ENCODE assay signal across 20 cellular contexts in genomic region chr2:231720292-231720691, GRCh38.
"Had no signal": no experiment of that assay in that cellular context is flagged by ENCODE, and none has a peak within 500 bp of the region (broad histone marks: within the 10 kb centered on the region; RNA-seq: fewer than 3 reads in every experiment).

No MANE protein-coding gene starts in this region.

- H3K27ac Mint-ChIP-seq: progenitor cell of endocrine pancreas had no signal

- H3K4me3 ChIP-seq: esophagus squamous epithelium, gastroesophageal sphincter, pancreas, smooth muscle cell, suprapubic skin, thyroid gland, upper lobe of left lung, vagina had no signal

- ATAC-seq: gastroesophageal sphincter, right cardiac atrium had no signal

- DNase-seq: cortex of kidney; effector memory CD4-positive, alpha-beta T cell; esophagus squamous epithelium; foreskin fibroblast; glutamatergic neuron; mesendoderm; occipital lobe; pancreas; right cardiac atrium; stimulated activated CD4-positive, alpha-beta T cell treated with anti-CD3 and anti-CD28 coated beads, Interleukin-2, amount 100 ng/mL, for 48 hours; stimulated activated naive CD8-positive, alpha-beta T cell treated with anti-CD3 and anti-CD28 coated beads, Interleukin-15, Interleukin-2, amounts not matched to agents 100 U/mL and 50 U/mL, for 24 hours; thyroid gland; upper lobe of left lung had no signal

- H3K27me3 ChIP-seq: esophagus squamous epithelium, gastroesophageal sphincter, pancreas, suprapubic skin, thyroid gland, upper lobe of left lung, vagina had no signal

- H3K27me3 Mint-ChIP-seq: progenitor cell of endocrine pancreas had no signal

- H3K4me2 ChIP-seq: smooth muscle cell had no signal

- FAIRE-seq: pancreas had no signal

- H3K9me3 ChIP-seq: esophagus squamous epithelium, gastroesophageal sphincter, pancreas, suprapubic skin, thyroid gland, upper lobe of left lung, vagina had no signal

- H3K4me1 ChIP-seq: pancreas, suprapubic skin, thyroid gland, vagina had no signal

- H3K27ac ChIP-seq: esophagus squamous epithelium, gastroesophageal sphincter, pancreas, suprapubic skin, thyroid gland, upper lobe of left lung, vagina had no signal

- H3K9me3 Mint-ChIP-seq: nephron had no signal

- H3K36me3 ChIP-seq: esophagus squamous epithelium, gastroesophageal sphincter, pancreas, suprapubic skin, thyroid gland, upper lobe of left lung, vagina had no signal

- H3K4me3 Mint-ChIP-seq: nephron had no signal

- H3K36me3 Mint-ChIP-seq: naive B cell had no signal
